Comparison of ENCODE assay signal across 18 cellular contexts in the genomic region with DNA sequence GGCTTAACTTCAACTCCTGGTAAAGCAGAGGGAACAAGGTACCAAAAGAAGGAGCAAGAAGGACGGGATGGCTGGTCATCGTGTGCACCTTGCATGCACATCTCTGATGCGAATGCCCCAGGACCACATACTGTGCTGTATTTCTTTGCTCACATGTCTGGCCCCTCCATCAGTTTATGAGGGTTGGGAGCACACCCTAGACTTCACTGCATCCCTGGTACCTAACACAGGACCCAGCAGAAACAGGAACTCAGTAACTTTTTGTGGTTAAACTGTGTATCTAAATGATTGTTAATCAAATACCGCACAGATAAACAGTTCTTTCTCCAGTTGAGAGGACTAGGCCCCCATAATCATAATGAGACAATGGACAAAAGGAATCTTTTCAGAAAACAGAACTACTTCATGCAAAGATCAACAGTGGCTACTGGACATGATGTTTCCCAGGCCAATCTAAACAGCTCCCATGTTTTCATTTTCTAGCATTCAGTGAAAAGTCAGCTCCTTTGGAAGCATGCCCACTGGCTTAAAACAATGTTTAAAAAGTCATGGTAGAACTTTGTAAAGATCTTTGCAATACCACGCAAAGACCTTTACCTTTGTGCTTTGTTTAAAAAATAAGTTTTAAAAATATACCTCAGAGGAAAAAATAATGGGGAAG. TPM values are rescaled to one million over a fixed set of nuclear protein-coding genes. Genes with fewer than 3 reads are reported as not detected.
DNase-seq lines count a peak whose midpoint lies in the region; ATAC-seq, FAIRE-seq and TF ChIP-seq lines count a peak whose summit lies in the region.
"Had no signal": no experiment of that assay in that cellular context is flagged by ENCODE, and none has a peak within 500 bp of the region (broad histone marks: within the 10 kb centered on the region; RNA-seq: fewer than 3 reads in every experiment).

No MANE protein-coding gene starts in this region.

- H3K9me3 Mint-ChIP-seq in stimulated activated effector memory CD8-positive, alpha-beta T cell treated with anti-CD3 and anti-CD28 coated beads, Interleukin-12 subunit alpha, Interleukin-12 subunit beta, amount 100 ng/mL, for 72 hours: no peaks in the 10 kb centered on the region
- no peaks in the 10 kb centered on the region for H3K9me3 Mint-ChIP-seq in activated naive CD4-positive, alpha-beta T cell treated with anti-CD3 and anti-CD28 coated beads for 36 hours
- no peaks in the 10 kb centered on the region for H3K9me3 Mint-ChIP-seq in T-cell

- peaks cover 3% of the 10 kb centered on the region for H3K27me3 Mint-ChIP-seq in activated naive CD4-positive, alpha-beta T cell treated with anti-CD3 and anti-CD28 coated beads for 36 hours (ENCODE audit: low read depth)
- H3K27me3 Mint-ChIP-seq in T-cell: no peaks in the 10 kb centered on the region
- H3K27me3 Mint-ChIP-seq: stimulated activated naive CD8-positive, alpha-beta T cell treated with anti-CD3 and anti-CD28 coated beads, Interleukin-15, amount 100 ng/mL, for 72 hours had no signal

- POLR2A ChIA-PET in T-cell (lab: Charles Lee): no interaction called here

- no peaks in the 10 kb centered on the region for H3K9me3 ChIP-seq in gastroesophageal sphincter
- H3K9me3 ChIP-seq: lower lobe of right lung, ovary had no signal

- FAIRE-seq in GM19239 (lab: Jason Lieb, UNC): peak; percentile 23
- FAIRE-seq: G401.6, TTC549 had no signal

- peaks cover 3 to 54% (median 9%) of the 10 kb centered on the region in 3 donors for H3K4me1 ChIP-seq in gastroesophageal sphincter

- no peak overlapping the region for H3K4me3 ChIP-seq in gastroesophageal sphincter
- H3K4me3 ChIP-seq: lower lobe of right lung, ovary had no signal

- H3K4me3 Mint-ChIP-seq in stimulated activated effector memory CD8-positive, alpha-beta T cell treated with anti-CD3 and anti-CD28 coated beads, Interleukin-12 subunit alpha, Interleukin-12 subunit beta, amount 100 ng/mL, for 72 hours: no peak overlapping the region
- no peak overlapping the region for H3K4me3 Mint-ChIP-seq in activated naive CD4-positive, alpha-beta T cell treated with anti-CD3 and anti-CD28 coated beads for 36 hours
- no peak overlapping the region for H3K4me3 Mint-ChIP-seq in T-cell
- H3K4me3 Mint-ChIP-seq: stimulated activated naive CD8-positive, alpha-beta T cell treated with anti-CD3 and anti-CD28 coated beads, Interleukin-15, amount 100 ng/mL, for 72 hours had no signal

- no peaks in the 10 kb centered on the region for H3K27me3 ChIP-seq in gastroesophageal sphincter
- H3K27me3 ChIP-seq: ovary had no signal

- no peaks in the 10 kb centered on the region for H3K36me3 ChIP-seq in gastroesophageal sphincter
- H3K36me3 ChIP-seq: lower lobe of right lung, ovary had no signal

- DNase-seq in GM19239 (ENCODE audit: insufficient read length, low spot score) (no peak), T-cell (no peak)
- no peak for DNase-seq in stimulated activated effector memory CD8-positive, alpha-beta T cell treated with anti-CD3 and anti-CD28 coated beads, Interleukin-12 subunit alpha, Interleukin-12 subunit beta, amount 100 ng/mL, for 72 hours (ENCODE audit: low spot score in 2 of 2)
- DNase-seq in activated naive CD4-positive, alpha-beta T cell treated with anti-CD3 and anti-CD28 coated beads for 36 hours: no peak
- DNase-seq: GOT3; lower lobe of right lung; NCI-H1694 treated with DMSO at 0.1 percent for 48 hours; NCI-H748 treated with DMSO at 0.1 percent for 48 hours; stimulated activated CD4-positive, alpha-beta T cell treated with anti-CD3 and anti-CD28 coated beads, Interleukin-4, amount 100 ng/mL, for 1 hour; stimulated activated naive CD8-positive, alpha-beta T cell treated with anti-CD3 and anti-CD28 coated beads, Interleukin-15, amount 100 ng/mL, for 72 hours had no signal

- WGBS in gastroesophageal sphincter (ENCODE audit: low coverage in 1 of 2), 2 donors: 70 to 75% methylated on average over 1 to 3 of the region's 5 CpGs

- ATAC-seq in HG03520 (IDR thresholded peaks at IDR 0.05; ENCODE audit: unreplicated experiment): peak; percentile 61
- peak; percentile 45 for ATAC-seq in stimulated activated effector memory CD8-positive, alpha-beta T cell treated with anti-CD3 and anti-CD28 coated beads, Interleukin-12 subunit alpha, Interleukin-12 subunit beta, amount 100 ng/mL, for 72 hours
- no peak for ATAC-seq in T-cell (replicated peaks in 1 of 4)
- no peak for ATAC-seq in HG03460 (IDR thresholded peaks at IDR 0.05; ENCODE audit: unreplicated experiment)
- no peak for ATAC-seq in gastroesophageal sphincter
- ATAC-seq: lower lobe of right lung; stimulated activated naive CD8-positive, alpha-beta T cell treated with anti-CD3 and anti-CD28 coated beads, Interleukin-15, amount 100 ng/mL, for 72 hours had no signal

- no peak for TF ChIP-seq POLR2A in gastroesophageal sphincter (IDR thresholded peaks at IDR 0.05)

- CTCF ChIA-PET in activated naive CD4-positive, alpha-beta T cell treated with anti-CD3 and anti-CD28 coated beads for 36 hours (lab: Charles Lee): no interaction called here
- CTCF ChIA-PET in T-cell (lab: Charles Lee): interaction anchor here in 1 of 2 donors (0.6 kb wide), 1 partner anchor 18 kb away, joined by 3 read pairs; no protein-coding TSS in a partner anchor

- intact Hi-C loops in activated naive CD4-positive, alpha-beta T cell treated with anti-CD3 and anti-CD28 coated beads for 36 hours (cut with micrococcal nuclease): no loop called here

- H3K36me3 Mint-ChIP-seq in stimulated activated effector memory CD8-positive, alpha-beta T cell treated with anti-CD3 and anti-CD28 coated beads, Interleukin-12 subunit alpha, Interleukin-12 subunit beta, amount 100 ng/mL, for 72 hours: no peaks in the 10 kb centered on the region
- H3K36me3 Mint-ChIP-seq in activated naive CD4-positive, alpha-beta T cell treated with anti-CD3 and anti-CD28 coated beads for 36 hours (ENCODE audit: low read depth): no peaks in the 10 kb centered on the region
- H3K36me3 Mint-ChIP-seq in T-cell: no peaks in the 10 kb centered on the region

- TF ChIP-seq CTCF in gastroesophageal sphincter (IDR thresholded peaks at IDR 0.05): no peak

- TF ChIP-seq EP300 in gastroesophageal sphincter (IDR thresholded peaks at IDR 0.05): no peak

- peak overlapping the region; percentile 69 for H3K27ac ChIP-seq in cingulate gyrus (ENCODE audit: low read depth, low read length)
- H3K27ac ChIP-seq in gastroesophageal sphincter: no peak overlapping the region
- H3K27ac ChIP-seq: C4-2B, lower lobe of right lung, ovary had no signal

- H3K27ac Mint-ChIP-seq in stimulated activated effector memory CD8-positive, alpha-beta T cell treated with anti-CD3 and anti-CD28 coated beads, Interleukin-12 subunit alpha, Interleukin-12 subunit beta, amount 100 ng/mL, for 72 hours: no peak overlapping the region
- no peak overlapping the region for H3K27ac Mint-ChIP-seq in activated naive CD4-positive, alpha-beta T cell treated with anti-CD3 and anti-CD28 coated beads for 36 hours
- no peak overlapping the region for H3K27ac Mint-ChIP-seq in T-cell
- H3K27ac Mint-ChIP-seq: stimulated activated naive CD8-positive, alpha-beta T cell treated with anti-CD3 and anti-CD28 coated beads, Interleukin-15, amount 100 ng/mL, for 72 hours had no signal

- H3K4me1 Mint-ChIP-seq in stimulated activated effector memory CD8-positive, alpha-beta T cell treated with anti-CD3 and anti-CD28 coated beads, Interleukin-12 subunit alpha, Interleukin-12 subunit beta, amount 100 ng/mL, for 72 hours: no peaks in the 10 kb centered on the region
- H3K4me1 Mint-ChIP-seq in activated naive CD4-positive, alpha-beta T cell treated with anti-CD3 and anti-CD28 coated beads for 36 hours (ENCODE audit: low read depth): no peaks in the 10 kb centered on the region
- no peaks in the 10 kb centered on the region for H3K4me1 Mint-ChIP-seq in T-cell
- H3K4me1 Mint-ChIP-seq: stimulated activated naive CD8-positive, alpha-beta T cell treated with anti-CD3 and anti-CD28 coated beads, Interleukin-15, amount 100 ng/mL, for 72 hours had no signal

RNA-seq across cellular contexts. Expression of gene IFNK, which starts 55.5 kb away (rescaled TPM):
- under 1 TPM in 1 of 2 experiments, not detected in 1; 0.24 TPM for total RNA-seq in activated naive CD4-positive, alpha-beta T cell treated with anti-CD3 and anti-CD28 coated beads for 36 hours
- total RNA-seq in T-cell (not detected), gastroesophageal sphincter (not detected)
- total RNA-seq: lower lobe of right lung, ovary had no signal

Comparison
In these comparisons a context has a peak if more than half of its experiments do, and no peak if none do; other contexts are left out.
1. ATAC-seq: peak in HG03520 (single experiment) and stimulated activated effector memory CD8-positive, alpha-beta T cell treated with anti-CD3 and anti-CD28 coated beads, Interleukin-12 subunit alpha, Interleukin-12 subunit beta, amount 100 ng/mL, for 72 hours (single experiment); none in T-cell (0 of 4), HG03460 (single experiment) and gastroesophageal sphincter (single experiment).